Comparison of ENCODE assay signal across 8 cellular contexts in the genomic region with DNA sequence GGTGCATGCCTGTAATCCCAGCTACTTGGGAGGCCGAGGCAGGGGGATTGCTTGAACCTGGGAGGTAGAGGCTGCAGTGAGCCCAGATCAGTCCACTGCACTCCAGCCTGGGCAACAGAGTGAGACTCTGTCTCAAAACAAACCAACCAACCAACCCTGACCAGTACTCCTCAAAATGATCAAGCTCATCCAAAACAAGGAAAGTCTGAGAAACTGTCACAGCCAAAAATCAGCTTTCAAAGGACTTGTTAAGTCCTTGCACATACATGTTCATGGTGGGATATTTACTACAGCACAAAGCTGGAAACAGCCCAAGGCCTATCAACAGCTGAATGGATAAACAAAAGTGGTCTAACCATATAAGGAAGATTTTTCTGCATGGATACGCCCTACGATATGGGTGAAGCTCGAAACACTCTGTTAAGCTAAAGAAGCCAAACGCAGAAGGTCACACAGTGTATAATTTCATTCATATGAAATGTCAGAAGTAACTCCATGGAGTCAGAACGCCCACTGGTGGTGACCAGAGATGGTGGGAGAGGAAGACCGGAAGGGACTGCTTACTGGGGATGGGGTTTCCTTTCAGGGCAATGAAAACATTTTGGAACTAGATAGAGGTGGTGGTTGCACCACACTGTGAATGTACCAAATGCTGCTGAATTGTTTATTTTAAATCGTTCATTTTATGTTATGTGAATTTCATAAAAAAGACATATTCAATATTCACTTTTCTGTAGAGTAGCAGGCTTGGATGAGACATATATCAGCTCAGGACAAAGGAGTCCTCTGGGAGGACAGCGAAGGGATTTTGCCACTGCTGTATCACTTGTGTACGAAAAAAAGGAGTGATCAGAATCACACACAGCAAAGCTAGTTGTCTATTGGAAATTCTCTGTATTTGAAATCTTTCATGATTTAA. TPM values are rescaled to one million over a fixed set of nuclear protein-coding genes. Genes with fewer than 3 reads are reported as not detected.
DNase-seq lines count a peak whose midpoint lies in the region; ATAC-seq and TF ChIP-seq lines count a peak whose summit lies in the region.

No MANE protein-coding gene starts in this region.

- H3K27ac ChIP-seq in lower lobe of right lung: no peak overlapping the region

- H3K27me3 Mint-ChIP-seq in activated CD4-positive, alpha-beta memory T cell treated with anti-CD3 and anti-CD28 coated beads for 36 hours: no peaks in the 10 kb centered on the region

- H3K9me3 ChIP-seq in lower lobe of right lung: no peaks in the 10 kb centered on the region

- peaks cover 6% of the 10 kb centered on the region for H3K4me1 Mint-ChIP-seq in activated CD4-positive, alpha-beta memory T cell treated with anti-CD3 and anti-CD28 coated beads for 36 hours (ENCODE audit: low read depth)

- no peaks in the 10 kb centered on the region for H3K36me3 ChIP-seq in lower lobe of right lung

- H3K9me3 Mint-ChIP-seq in activated CD4-positive, alpha-beta memory T cell treated with anti-CD3 and anti-CD28 coated beads for 36 hours: no peaks in the 10 kb centered on the region

- DNase-seq in SIG-M5 treated with dmso at 0.1 percent for 504 hours (lab: John Stamatoyannopoulos, UW; ENCODE audit: unreplicated experiment) (peak; percentile 5), SIG-M5 (lab: John Stamatoyannopoulos, UW) (no peak), NCI-H526 treated with DMSO at 0.1 percent for 48 hours (lab: John Stamatoyannopoulos, UW) (peak; percentile 64), cardiac fibroblast (ENCODE audit: low read depth in 2 of 2) (peak; percentile 74 to 79), lower lobe of right lung (no peak)
- no peak for DNase-seq in activated CD4-positive, alpha-beta memory T cell treated with anti-CD3 and anti-CD28 coated beads for 36 hours
- no peak for DNase-seq in activated effector memory CD4-positive, alpha-beta T cell treated with Interleukin-2 at 50 U/mL for 16 hours

- POLR2A ChIA-PET in activated CD4-positive, alpha-beta memory T cell treated with anti-CD3 and anti-CD28 coated beads for 36 hours (lab: Charles Lee): interaction anchor here (0.9 kb wide), 1 partner anchor 25 kb away, joined by 3 read pairs; the partner anchor contains the start of genes CIAPIN1 and COQ9

- no peak overlapping the region for H3K27ac Mint-ChIP-seq in activated CD4-positive, alpha-beta memory T cell treated with anti-CD3 and anti-CD28 coated beads for 36 hours

- no peak overlapping the region for H3K4me3 ChIP-seq in cardiac fibroblast (replicated peaks in 1 of 2; ENCODE audit: low read depth in 2 of 2, low read length in 2 of 2)
- H3K4me3 ChIP-seq in lower lobe of right lung: no peak overlapping the region

- peak; percentile 82 for TF ChIP-seq CTCF in cardiac fibroblast (IDR thresholded peaks at IDR 0.05; ENCODE audit: low read depth, low read length)
- peak; percentile 66 for TF ChIP-seq CTCF in lower lobe of right lung (IDR thresholded peaks at IDR 0.05)

- H3K27me3 ChIP-seq in lower lobe of right lung (ENCODE audit: low read depth): no peaks in the 10 kb centered on the region

- H3K36me3 Mint-ChIP-seq in activated CD4-positive, alpha-beta memory T cell treated with anti-CD3 and anti-CD28 coated beads for 36 hours: peaks cover under 1% of the 10 kb centered on the region

- intact Hi-C loops in lower lobe of right lung (cut with DNase I): no loop called here
- intact Hi-C loops in activated CD4-positive, alpha-beta memory T cell treated with anti-CD3 and anti-CD28 coated beads for 36 hours (cut with micrococcal nuclease): no loop called here

- peaks cover 30% of the 10 kb centered on the region for H3K4me1 ChIP-seq in lower lobe of right lung

- CTCF ChIA-PET in activated CD4-positive, alpha-beta memory T cell treated with anti-CD3 and anti-CD28 coated beads for 36 hours (lab: Charles Lee): interaction anchor here (0.9 to 6.6 kb wide), 5 partner anchors 22 to 122 kb away, joined by 3 to 103 read pairs (median 4); partner anchors contain the start of genes CIAPIN1 and COQ9

- ATAC-seq in lower lobe of right lung: no peak
- ATAC-seq in HG02870 (IDR thresholded peaks at IDR 0.05; ENCODE audit: unreplicated experiment): no peak

- H3K4me3 Mint-ChIP-seq in activated CD4-positive, alpha-beta memory T cell treated with anti-CD3 and anti-CD28 coated beads for 36 hours: no peak overlapping the region

RNA-seq across cellular contexts. Expression of gene CCL17, which starts 17.7 kb away (rescaled TPM):
- 2.8 TPM for total RNA-seq in lower lobe of right lung
- 1 to 10 TPM; 1.6 to 3.1 TPM for total RNA-seq in activated CD4-positive, alpha-beta memory T cell treated with anti-CD3 and anti-CD28 coated beads for 36 hours

RNA-seq across cellular contexts. Expression of gene CIAPIN1, which starts 24.9 kb away (rescaled TPM):
- total RNA-seq in lower lobe of right lung: 37.0 TPM
- 10 to 100 TPM; 34.8 to 38.5 TPM for total RNA-seq in activated CD4-positive, alpha-beta memory T cell treated with anti-CD3 and anti-CD28 coated beads for 36 hours

RNA-seq across cellular contexts. Expression of gene COQ9, which starts 25.0 kb away (rescaled TPM):
- 37.2 TPM for total RNA-seq in lower lobe of right lung
- total RNA-seq in activated CD4-positive, alpha-beta memory T cell treated with anti-CD3 and anti-CD28 coated beads for 36 hours: 10 to 100 TPM; 29.8 to 33.0 TPM

RNA-seq across cellular contexts. Expression of gene POLR2C, which starts 40.2 kb away (rescaled TPM):
- 76.0 TPM for total RNA-seq in lower lobe of right lung
- 10 to 100 TPM; 52.5 to 57.0 TPM for total RNA-seq in activated CD4-positive, alpha-beta memory T cell treated with anti-CD3 and anti-CD28 coated beads for 36 hours

RNA-seq across cellular contexts. Expression of gene CX3CL1, which starts 50.0 kb away (rescaled TPM):
- 33.6 TPM for total RNA-seq in lower lobe of right lung
- total RNA-seq in activated CD4-positive, alpha-beta memory T cell treated with anti-CD3 and anti-CD28 coated beads for 36 hours: not detected

Comparison
In these comparisons a context has a peak if more than half of its experiments do, and no peak if none do; other contexts are left out.
1. DNase-seq: peak in SIG-M5 treated with dmso at 0.1 percent for 504 hours (single experiment), NCI-H526 treated with DMSO at 0.1 percent for 48 hours (single experiment) and cardiac fibroblast (2 of 2); none in SIG-M5 (single experiment), lower lobe of right lung (single experiment), activated CD4-positive, alpha-beta memory T cell treated with anti-CD3 and anti-CD28 coated beads for 36 hours (single experiment) and activated effector memory CD4-positive, alpha-beta T cell treated with Interleukin-2 at 50 U/mL for 16 hours (single experiment).